ENCODE assay signal across 1 cellular context in the genomic region with DNA sequence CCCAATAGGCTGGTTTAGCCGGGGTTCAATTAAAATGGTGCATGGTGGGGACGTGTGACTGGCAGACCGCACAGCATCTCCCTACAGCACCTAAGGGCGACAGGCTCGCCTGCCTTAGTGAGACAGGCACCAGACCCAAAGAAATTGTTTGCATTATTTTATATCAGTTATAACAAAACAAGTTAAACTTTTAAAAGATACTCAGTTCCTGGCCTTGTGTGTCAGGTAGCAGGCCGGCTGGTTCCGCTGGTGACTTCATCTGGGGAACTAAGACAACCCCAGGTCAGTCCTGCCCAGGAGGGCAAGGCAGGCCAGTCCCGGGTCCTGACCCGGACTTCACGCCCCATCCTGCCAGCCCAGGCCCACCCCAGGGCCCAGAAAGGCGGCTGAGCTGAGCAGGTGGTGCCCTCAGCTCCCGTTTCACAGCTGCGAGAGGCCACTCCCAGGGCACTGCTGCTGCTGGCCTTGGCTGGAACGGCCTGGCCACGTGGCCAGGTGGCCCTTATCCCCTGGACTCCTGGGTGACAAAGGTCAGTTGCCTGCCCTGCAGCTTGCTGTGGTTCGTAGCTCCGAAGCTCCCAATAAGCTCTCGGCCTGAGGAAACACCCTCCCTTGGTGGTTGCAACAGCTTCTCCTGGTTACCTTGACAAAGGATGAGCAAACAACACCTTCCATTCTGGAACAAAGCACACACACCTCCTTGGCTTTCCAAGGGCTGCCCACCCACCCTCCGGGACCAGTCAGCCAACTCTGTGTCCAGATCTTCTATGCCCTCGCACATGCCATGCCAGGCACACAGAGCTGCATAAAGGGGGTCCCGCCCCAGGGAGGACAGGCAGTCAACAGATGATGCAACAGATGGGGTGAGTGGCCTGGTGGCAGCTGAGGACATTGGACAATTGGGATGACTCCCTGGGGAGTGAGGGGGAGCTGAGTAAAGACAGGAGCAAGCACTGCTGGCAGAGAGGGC.
TF ChIP-seq lines count a peak whose summit lies in the region.

No MANE protein-coding gene starts in this region.

TF ChIP-seq in HepG2, 621 proteins besides CTCF, POLR2A, EP300 and RAD21 (continued from another document and continues in another):
- peak; percentile 96 for TF ChIP-seq HNF1B (CRISPR knock-in tag; IDR thresholded peaks at IDR 0.05)
- no peak for TF ChIP-seq CHD2 (IDR thresholded peaks at IDR 0.05; ENCODE audit: low read depth, low read length)
- TF ChIP-seq ZNF274 (CRISPR knock-in tag; IDR thresholded peaks at IDR 0.05) = peak; percentile 95
- no peak for TF ChIP-seq ZNF496 (CRISPR knock-in tag; IDR thresholded peaks at IDR 0.05; ENCODE audit: insufficient replicate concordance)
- TF ChIP-seq THAP7 (CRISPR knock-in tag; IDR thresholded peaks at IDR 0.05) = peak; percentile 87
- no peak for TF ChIP-seq SCMH1 (CRISPR knock-in tag; IDR thresholded peaks at IDR 0.05; ENCODE audit: borderline replicate concordance)
- TF ChIP-seq ZBTB8A (CRISPR knock-in tag; IDR thresholded peaks at IDR 0.05; ENCODE audit: borderline replicate concordance, low read depth) = peak; percentile 92; the same call in 1 of the 2 replicates
- TF ChIP-seq CCDC6 (CRISPR knock-in tag; IDR thresholded peaks at IDR 0.05) = peak; percentile 96
- TF ChIP-seq ZNF432 (CRISPR knock-in tag; IDR thresholded peaks at IDR 0.05; ENCODE audit: borderline replicate concordance) = no peak
- 0 out of 2 replicates have a peak, but pooled peaks have one; percentile 28 for TF ChIP-seq ZNF740 (CRISPR knock-in tag; IDR thresholded peaks at IDR 0.05)
- peak; percentile 81 for TF ChIP-seq ZBTB25 (CRISPR knock-in tag; IDR thresholded peaks at IDR 0.05)
- TF ChIP-seq EHMT2 (IDR thresholded peaks at IDR 0.05; ENCODE audit: borderline replicate concordance, low read depth, low read length) = peak; percentile 89
- TF ChIP-seq CENPT (CRISPR knock-in tag; IDR thresholded peaks at IDR 0.05; ENCODE audit: low read depth) = no peak
- no peak for TF ChIP-seq MYNN (CRISPR knock-in tag; IDR thresholded peaks at IDR 0.05; ENCODE audit: low read depth)
- no peak for TF ChIP-seq EZH2 (conservative IDR thresholded peaks at IDR 0.05; ENCODE audit: low read depth, low read length)
- TF ChIP-seq ZBTB7B (CRISPR knock-in tag; IDR thresholded peaks at IDR 0.05) = peak; percentile 93
- peak; percentile 50 for TF ChIP-seq JARID2 (CRISPR knock-in tag; IDR thresholded peaks at IDR 0.05; ENCODE audit: insufficient replicate concordance)
- TF ChIP-seq ZNF232 (CRISPR knock-in tag; IDR thresholded peaks at IDR 0.05; ENCODE audit: borderline replicate concordance) = peak; percentile 99
- TF ChIP-seq ZFP90 (CRISPR knock-in tag; IDR thresholded peaks at IDR 0.05; ENCODE audit: borderline replicate concordance) = peak; percentile 50; the same call in 1 of the 2 replicates
- TF ChIP-seq REXO4 (CRISPR knock-in tag; IDR thresholded peaks at IDR 0.05; ENCODE audit: borderline replicate concordance) = no peak
- TF ChIP-seq FOXJ3 (CRISPR knock-in tag; IDR thresholded peaks at IDR 0.05; ENCODE audit: borderline replicate concordance) = peak; percentile 96
- peak; percentile 85 for TF ChIP-seq GABPB1 (CRISPR knock-in tag; IDR thresholded peaks at IDR 0.05)
- TF ChIP-seq GLI4 (CRISPR knock-in tag; IDR thresholded peaks at IDR 0.05; ENCODE audit: borderline replicate concordance) = peak; percentile 89; the same call in 1 of the 2 replicates
- TF ChIP-seq THYN1 (CRISPR knock-in tag; IDR thresholded peaks at IDR 0.05; ENCODE audit: borderline replicate concordance, low read depth) = no peak
- TF ChIP-seq MATR3 (CRISPR knock-in tag; IDR thresholded peaks at IDR 0.05) = no peak
- TF ChIP-seq ZNF776 (CRISPR knock-in tag; IDR thresholded peaks at IDR 0.05) = peak; percentile 98
- TF ChIP-seq ZNF24 (IDR thresholded peaks at IDR 0.05) = no peak
- TF ChIP-seq ZNF124 (CRISPR knock-in tag; IDR thresholded peaks at IDR 0.05) = peak; percentile 90
- peak; percentile 89; the same call in 1 of the 2 replicates for TF ChIP-seq ZFP82 (CRISPR knock-in tag; IDR thresholded peaks at IDR 0.05; ENCODE audit: borderline replicate concordance)
- TF ChIP-seq FOSL1 (CRISPR knock-in tag; IDR thresholded peaks at IDR 0.05; ENCODE audit: borderline replicate concordance) = no peak
- TF ChIP-seq, protein P1, sequence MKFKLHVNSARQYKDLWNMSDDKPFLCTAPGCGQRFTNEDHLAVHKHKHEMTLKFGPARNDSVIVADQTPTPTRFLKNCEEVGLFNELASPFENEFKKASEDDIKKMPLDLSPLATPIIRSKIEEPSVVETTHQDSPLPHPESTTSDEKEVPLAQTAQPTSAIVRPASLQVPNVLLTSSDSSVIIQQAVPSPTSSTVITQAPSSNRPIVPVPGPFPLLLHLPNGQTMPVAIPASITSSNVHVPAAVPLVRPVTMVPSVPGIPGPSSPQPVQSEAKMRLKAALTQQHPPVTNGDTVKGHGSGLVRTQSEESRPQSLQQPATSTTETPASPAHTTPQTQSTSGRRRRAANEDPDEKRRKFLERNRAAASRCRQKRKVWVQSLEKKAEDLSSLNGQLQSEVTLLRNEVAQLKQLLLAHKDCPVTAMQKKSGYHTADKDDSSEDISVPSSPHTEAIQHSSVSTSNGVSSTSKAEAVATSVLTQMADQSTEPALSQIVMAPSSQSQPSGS (CRISPR knock-in tag; IDR thresholded peaks at IDR 0.05) = peak; percentile 87
- TF ChIP-seq ASH2L (IDR thresholded peaks at IDR 0.05; ENCODE audit: insufficient read length, low read depth, low read length) = peak; percentile 88
- TF ChIP-seq PTBP1 (IDR thresholded peaks at IDR 0.05; ENCODE audit: low read depth, low read length, poor library complexity, severe bottlenecking) = no peak
- TF ChIP-seq ETV5 (CRISPR knock-in tag; IDR thresholded peaks at IDR 0.05; ENCODE audit: borderline replicate concordance) = peak; percentile 78; the same call in 1 of the 2 replicates
- peak; percentile 99 for TF ChIP-seq ZMAT3 (CRISPR knock-in tag; conservative IDR thresholded peaks at IDR 0.05)
- peak; percentile 86; the same call in 1 of the 2 replicates for TF ChIP-seq RARG (CRISPR knock-in tag; IDR thresholded peaks at IDR 0.05; ENCODE audit: low read depth)
- peak; percentile 96 for TF ChIP-seq ZGPAT (CRISPR knock-in tag; IDR thresholded peaks at IDR 0.05)
- TF ChIP-seq SP1 (IDR thresholded peaks at IDR 0.05) = no peak
- peak; percentile 43; the same call in 1 of the 2 replicates for TF ChIP-seq SP1 (CRISPR knock-in tag; IDR thresholded peaks at IDR 0.05)
- TF ChIP-seq ZNF343 (CRISPR knock-in tag; IDR thresholded peaks at IDR 0.05) = peak; percentile 88
- peak; percentile 95; the same call in 1 of the 2 replicates for TF ChIP-seq PRMT3 (CRISPR knock-in tag; IDR thresholded peaks at IDR 0.05; ENCODE audit: borderline replicate concordance, low read depth)
- TF ChIP-seq, protein P2, sequence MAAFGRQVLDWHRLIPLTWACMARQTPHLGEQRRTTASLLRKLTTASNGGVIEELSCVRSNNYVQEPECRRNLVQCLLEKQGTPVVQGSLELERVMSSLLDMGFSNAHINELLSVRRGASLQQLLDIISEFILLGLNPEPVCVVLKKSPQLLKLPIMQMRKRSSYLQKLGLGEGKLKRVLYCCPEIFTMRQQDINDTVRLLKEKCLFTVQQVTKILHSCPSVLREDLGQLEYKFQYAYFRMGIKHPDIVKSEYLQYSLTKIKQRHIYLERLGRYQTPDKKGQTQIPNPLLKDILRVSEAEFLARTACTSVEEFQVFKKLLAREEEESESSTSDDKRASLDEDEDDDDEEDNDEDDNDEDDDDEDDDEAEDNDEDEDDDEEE (CRISPR knock-in tag; IDR thresholded peaks at IDR 0.05) = peak; percentile 82
- TF ChIP-seq ZNF292 (CRISPR knock-in tag; IDR thresholded peaks at IDR 0.05; ENCODE audit: borderline replicate concordance, low read depth) = peak; percentile 96
- peak; percentile 72 for TF ChIP-seq HMG20B (CRISPR knock-in tag; conservative IDR thresholded peaks at IDR 0.05)
- TF ChIP-seq MEF2D (CRISPR knock-in tag; IDR thresholded peaks at IDR 0.05) = peak; percentile 95
- TF ChIP-seq, protein P3, sequence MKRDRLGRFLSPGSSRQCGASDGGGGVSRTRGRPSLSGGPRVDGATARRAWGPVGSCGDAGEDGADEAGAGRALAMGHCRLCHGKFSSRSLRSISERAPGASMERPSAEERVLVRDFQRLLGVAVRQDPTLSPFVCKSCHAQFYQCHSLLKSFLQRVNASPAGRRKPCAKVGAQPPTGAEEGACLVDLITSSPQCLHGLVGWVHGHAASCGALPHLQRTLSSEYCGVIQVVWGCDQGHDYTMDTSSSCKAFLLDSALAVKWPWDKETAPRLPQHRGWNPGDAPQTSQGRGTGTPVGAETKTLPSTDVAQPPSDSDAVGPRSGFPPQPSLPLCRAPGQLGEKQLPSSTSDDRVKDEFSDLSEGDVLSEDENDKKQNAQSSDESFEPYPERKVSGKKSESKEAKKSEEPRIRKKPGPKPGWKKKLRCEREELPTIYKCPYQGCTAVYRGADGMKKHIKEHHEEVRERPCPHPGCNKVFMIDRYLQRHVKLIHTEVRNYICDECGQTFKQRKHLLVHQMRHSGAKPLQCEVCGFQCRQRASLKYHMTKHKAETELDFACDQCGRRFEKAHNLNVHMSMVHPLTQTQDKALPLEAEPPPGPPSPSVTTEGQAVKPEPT (CRISPR knock-in tag; IDR thresholded peaks at IDR 0.05; ENCODE audit: low read depth) = peak; percentile 91; the same call in 1 of the 2 replicates
- peak; percentile 96 for TF ChIP-seq SAP130 (CRISPR knock-in tag; IDR thresholded peaks at IDR 0.05; ENCODE audit: low read depth)
- TF ChIP-seq ONECUT2 (CRISPR knock-in tag; IDR thresholded peaks at IDR 0.05) = no peak
- peak; percentile 39; the same call in 1 of the 2 replicates for TF ChIP-seq FOXP1 (IDR thresholded peaks at IDR 0.05)
- TF ChIP-seq FOXP1 (CRISPR knock-in tag; IDR thresholded peaks at IDR 0.05) = peak; percentile 83
- TF ChIP-seq ZNF768 (CRISPR knock-in tag; IDR thresholded peaks at IDR 0.05) = peak; percentile 71
- peak; percentile 79; the same call in 1 of the 2 replicates for TF ChIP-seq JUND (CRISPR knock-in tag; IDR thresholded peaks at IDR 0.05)
- TF ChIP-seq ZNF546 (CRISPR knock-in tag; conservative IDR thresholded peaks at IDR 0.05) = peak; percentile 98
